In the genomic region with DNA sequence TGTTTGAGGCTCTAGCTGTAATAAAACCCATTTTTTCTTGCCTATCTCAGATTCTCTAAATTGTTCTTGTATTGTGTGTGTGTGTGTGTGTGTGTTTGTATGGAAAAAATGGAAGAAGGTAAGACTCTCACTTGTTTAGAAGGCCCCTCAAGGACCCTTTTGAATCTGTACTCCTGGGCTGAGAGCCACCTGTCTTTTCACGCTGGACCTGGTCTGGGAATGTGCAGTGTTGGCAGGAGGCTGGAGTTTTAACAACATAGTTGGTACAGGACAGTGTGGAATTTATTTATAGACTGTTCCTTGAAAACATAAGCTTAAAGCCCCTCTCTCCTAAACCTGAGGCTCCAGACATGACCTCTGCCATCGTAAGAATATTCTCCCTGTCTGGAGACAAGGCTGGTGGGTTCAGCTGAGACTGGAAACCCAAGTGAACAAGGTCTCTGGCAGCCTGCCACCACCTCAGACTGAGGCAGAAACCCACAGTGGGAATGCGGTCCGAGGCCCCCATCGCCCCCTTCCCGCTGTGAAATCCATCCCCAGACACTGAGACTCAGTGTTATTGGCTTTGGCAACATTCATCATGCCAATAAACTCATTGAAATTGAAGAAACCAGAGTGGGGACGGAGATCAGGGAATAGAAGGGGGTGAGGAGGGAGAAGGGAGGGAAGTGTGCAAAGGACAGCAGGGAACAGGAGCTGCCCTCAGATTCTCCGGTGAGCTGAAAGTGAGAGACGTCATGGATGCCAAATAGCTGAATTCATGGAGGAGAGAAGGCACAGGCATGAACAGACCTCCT, we compare ENCODE assay signal across 4 cellular contexts.
TF ChIP-seq lines count a peak whose summit lies in the region.

No MANE protein-coding gene starts in this region.

TF ChIP-seq in A549, 52 proteins besides CTCF, POLR2A, EP300 and RAD21:
- TF ChIP-seq JUN (IDR thresholded peaks at IDR 0.05), result no peak
- TF ChIP-seq, protein P1, sequence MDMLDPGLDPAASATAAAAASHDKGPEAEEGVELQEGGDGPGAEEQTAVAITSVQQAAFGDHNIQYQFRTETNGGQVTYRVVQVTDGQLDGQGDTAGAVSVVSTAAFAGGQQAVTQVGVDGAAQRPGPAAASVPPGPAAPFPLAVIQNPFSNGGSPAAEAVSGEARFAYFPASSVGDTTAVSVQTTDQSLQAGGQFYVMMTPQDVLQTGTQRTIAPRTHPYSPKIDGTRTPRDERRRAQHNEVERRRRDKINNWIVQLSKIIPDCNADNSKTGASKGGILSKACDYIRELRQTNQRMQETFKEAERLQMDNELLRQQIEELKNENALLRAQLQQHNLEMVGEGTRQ (IDR thresholded peaks at IDR 0.05), result no peak
- no peak for TF ChIP-seq NPAS2 (CRISPR knock-in tag; IDR thresholded peaks at IDR 0.05; ENCODE audit: borderline replicate concordance)
- TF ChIP-seq RCOR1 (IDR thresholded peaks at IDR 0.05; ENCODE audit: low read depth, low read length), result no peak

TF ChIP-seq in H1, 55 proteins besides CTCF, POLR2A, EP300 and RAD21:
- TF ChIP-seq GTF2F1 (IDR thresholded peaks at IDR 0.05; ENCODE audit: borderline replicate concordance, low read depth, low read length), result no peak
TF ChIP-seq in H1: peak in this region for 0.

TF ChIP-seq in neural cell, 6 proteins besides CTCF, POLR2A, EP300 and RAD21:
- TF ChIP-seq EZH2 (IDR thresholded peaks at IDR 0.05; ENCODE audit: borderline replicate concordance, insufficient read depth, low read length, poor library complexity, severe bottlenecking) (no peak), SMC3 (conservative IDR thresholded peaks at IDR 0.05; ENCODE audit: poor library complexity) (no peak), TAF1 (IDR thresholded peaks at IDR 0.05; ENCODE audit: low read depth) (no peak), MXI1 (conservative IDR thresholded peaks at IDR 0.05; ENCODE audit: poor library complexity, severe bottlenecking) (no peak)

TF ChIP-seq in WTC11, 78 proteins besides CTCF, POLR2A, EP300 and RAD21:
- TF ChIP-seq RELA (CRISPR knock-in tag; IDR thresholded peaks at IDR 0.05; ENCODE audit: borderline replicate concordance) (no peak), CBFB (CRISPR knock-in tag; IDR thresholded peaks at IDR 0.05; ENCODE audit: low read depth) (no peak), HMGA2 (CRISPR knock-in tag; IDR thresholded peaks at IDR 0.05) (no peak), ZNF396 (CRISPR knock-in tag; IDR thresholded peaks at IDR 0.05; ENCODE audit: borderline replicate concordance) (no peak), JAZF1 (CRISPR knock-in tag; IDR thresholded peaks at IDR 0.05) (no peak), KAT7 (CRISPR knock-in tag; IDR thresholded peaks at IDR 0.05; ENCODE audit: borderline replicate concordance) (no peak), TEAD4 (CRISPR knock-in tag; IDR thresholded peaks at IDR 0.05) (no peak)
- TF ChIP-seq, protein P2, sequence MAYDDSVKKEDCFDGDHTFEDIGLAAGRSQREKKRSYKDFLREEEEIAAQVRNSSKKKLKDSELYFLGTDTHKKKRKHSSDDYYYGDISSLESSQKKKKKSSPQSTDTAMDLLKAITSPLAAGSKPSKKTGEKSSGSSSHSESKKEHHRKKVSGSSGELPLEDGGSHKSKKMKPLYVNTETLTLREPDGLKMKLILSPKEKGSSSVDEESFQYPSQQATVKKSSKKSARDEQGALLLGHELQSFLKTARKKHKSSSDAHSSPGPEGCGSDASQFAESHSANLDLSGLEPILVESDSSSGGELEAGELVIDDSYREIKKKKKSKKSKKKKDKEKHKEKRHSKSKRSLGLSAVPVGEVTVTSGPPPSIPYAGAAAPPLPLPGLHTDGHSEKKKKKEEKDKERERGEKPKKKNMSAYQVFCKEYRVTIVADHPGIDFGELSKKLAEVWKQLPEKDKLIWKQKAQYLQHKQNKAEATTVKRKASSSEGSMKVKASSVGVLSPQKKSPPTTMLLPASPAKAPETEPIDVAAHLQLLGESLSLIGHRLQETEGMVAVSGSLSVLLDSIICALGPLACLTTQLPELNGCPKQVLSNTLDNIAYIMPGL (CRISPR knock-in tag; IDR thresholded peaks at IDR 0.05), result no peak
- TF ChIP-seq, protein P3, sequence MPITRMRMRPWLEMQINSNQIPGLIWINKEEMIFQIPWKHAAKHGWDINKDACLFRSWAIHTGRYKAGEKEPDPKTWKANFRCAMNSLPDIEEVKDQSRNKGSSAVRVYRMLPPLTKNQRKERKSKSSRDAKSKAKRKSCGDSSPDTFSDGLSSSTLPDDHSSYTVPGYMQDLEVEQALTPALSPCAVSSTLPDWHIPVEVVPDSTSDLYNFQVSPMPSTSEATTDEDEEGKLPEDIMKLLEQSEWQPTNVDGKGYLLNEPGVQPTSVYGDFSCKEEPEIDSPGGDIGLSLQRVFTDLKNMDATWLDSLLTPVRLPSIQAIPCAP (CRISPR knock-in tag; IDR thresholded peaks at IDR 0.05), result no peak
- TF ChIP-seq, protein P4, sequence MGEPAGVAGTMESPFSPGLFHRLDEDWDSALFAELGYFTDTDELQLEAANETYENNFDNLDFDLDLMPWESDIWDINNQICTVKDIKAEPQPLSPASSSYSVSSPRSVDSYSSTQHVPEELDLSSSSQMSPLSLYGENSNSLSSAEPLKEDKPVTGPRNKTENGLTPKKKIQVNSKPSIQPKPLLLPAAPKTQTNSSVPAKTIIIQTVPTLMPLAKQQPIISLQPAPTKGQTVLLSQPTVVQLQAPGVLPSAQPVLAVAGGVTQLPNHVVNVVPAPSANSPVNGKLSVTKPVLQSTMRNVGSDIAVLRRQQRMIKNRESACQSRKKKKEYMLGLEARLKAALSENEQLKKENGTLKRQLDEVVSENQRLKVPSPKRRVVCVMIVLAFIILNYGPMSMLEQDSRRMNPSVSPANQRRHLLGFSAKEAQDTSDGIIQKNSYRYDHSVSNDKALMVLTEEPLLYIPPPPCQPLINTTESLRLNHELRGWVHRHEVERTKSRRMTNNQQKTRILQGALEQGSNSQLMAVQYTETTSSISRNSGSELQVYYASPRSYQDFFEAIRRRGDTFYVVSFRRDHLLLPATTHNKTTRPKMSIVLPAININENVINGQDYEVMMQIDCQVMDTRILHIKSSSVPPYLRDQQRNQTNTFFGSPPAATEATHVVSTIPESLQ (CRISPR knock-in tag; IDR thresholded peaks at IDR 0.05), result no peak
- TF ChIP-seq, protein P5, sequence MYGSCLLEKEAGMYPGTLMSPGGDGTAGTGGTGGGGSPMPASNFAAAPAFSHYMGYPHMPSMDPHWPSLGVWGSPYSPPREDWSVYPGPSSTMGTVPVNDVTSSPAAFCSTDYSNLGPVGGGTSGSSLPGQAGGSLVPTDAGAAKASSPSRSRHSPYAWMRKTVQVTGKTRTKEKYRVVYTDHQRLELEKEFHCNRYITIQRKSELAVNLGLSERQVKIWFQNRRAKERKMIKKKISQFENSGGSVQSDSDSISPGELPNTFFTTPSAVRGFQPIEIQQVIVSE (CRISPR knock-in tag; IDR thresholded peaks at IDR 0.05; ENCODE audit: borderline replicate concordance), result no peak
- TF ChIP-seq, protein P6, sequence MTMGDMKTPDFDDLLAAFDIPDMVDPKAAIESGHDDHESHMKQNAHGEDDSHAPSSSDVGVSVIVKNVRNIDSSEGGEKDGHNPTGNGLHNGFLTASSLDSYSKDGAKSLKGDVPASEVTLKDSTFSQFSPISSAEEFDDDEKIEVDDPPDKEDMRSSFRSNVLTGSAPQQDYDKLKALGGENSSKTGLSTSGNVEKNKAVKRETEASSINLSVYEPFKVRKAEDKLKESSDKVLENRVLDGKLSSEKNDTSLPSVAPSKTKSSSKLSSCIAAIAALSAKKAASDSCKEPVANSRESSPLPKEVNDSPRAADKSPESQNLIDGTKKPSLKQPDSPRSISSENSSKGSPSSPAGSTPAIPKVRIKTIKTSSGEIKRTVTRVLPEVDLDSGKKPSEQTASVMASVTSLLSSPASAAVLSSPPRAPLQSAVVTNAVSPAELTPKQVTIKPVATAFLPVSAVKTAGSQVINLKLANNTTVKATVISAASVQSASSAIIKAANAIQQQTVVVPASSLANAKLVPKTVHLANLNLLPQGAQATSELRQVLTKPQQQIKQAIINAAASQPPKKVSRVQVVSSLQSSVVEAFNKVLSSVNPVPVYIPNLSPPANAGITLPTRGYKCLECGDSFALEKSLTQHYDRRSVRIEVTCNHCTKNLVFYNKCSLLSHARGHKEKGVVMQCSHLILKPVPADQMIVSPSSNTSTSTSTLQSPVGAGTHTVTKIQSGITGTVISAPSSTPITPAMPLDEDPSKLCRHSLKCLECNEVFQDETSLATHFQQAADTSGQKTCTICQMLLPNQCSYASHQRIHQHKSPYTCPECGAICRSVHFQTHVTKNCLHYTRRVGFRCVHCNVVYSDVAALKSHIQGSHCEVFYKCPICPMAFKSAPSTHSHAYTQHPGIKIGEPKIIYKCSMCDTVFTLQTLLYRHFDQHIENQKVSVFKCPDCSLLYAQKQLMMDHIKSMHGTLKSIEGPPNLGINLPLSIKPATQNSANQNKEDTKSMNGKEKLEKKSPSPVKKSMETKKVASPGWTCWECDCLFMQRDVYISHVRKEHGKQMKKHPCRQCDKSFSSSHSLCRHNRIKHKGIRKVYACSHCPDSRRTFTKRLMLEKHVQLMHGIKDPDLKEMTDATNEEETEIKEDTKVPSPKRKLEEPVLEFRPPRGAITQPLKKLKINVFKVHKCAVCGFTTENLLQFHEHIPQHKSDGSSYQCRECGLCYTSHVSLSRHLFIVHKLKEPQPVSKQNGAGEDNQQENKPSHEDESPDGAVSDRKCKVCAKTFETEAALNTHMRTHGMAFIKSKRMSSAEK (CRISPR knock-in tag; IDR thresholded peaks at IDR 0.05; ENCODE audit: borderline replicate concordance), result no peak
- TF ChIP-seq, protein P7, sequence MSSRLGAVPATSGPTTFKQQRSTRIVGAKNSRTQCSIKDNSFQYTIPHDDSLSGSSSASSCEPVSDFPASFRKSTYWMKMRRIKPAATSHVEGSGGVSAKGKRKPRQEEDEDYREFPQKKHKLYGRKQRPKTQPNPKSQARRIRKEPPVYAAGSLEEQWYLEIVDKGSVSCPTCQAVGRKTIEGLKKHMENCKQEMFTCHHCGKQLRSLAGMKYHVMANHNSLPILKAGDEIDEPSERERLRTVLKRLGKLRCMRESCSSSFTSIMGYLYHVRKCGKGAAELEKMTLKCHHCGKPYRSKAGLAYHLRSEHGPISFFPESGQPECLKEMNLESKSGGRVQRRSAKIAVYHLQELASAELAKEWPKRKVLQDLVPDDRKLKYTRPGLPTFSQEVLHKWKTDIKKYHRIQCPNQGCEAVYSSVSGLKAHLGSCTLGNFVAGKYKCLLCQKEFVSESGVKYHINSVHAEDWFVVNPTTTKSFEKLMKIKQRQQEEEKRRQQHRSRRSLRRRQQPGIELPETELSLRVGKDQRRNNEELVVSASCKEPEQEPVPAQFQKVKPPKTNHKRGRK (CRISPR knock-in tag; IDR thresholded peaks at IDR 0.05; ENCODE audit: borderline replicate concordance), result no peak
